ENCODE assay signal across 25 cellular contexts in the genomic region with DNA sequence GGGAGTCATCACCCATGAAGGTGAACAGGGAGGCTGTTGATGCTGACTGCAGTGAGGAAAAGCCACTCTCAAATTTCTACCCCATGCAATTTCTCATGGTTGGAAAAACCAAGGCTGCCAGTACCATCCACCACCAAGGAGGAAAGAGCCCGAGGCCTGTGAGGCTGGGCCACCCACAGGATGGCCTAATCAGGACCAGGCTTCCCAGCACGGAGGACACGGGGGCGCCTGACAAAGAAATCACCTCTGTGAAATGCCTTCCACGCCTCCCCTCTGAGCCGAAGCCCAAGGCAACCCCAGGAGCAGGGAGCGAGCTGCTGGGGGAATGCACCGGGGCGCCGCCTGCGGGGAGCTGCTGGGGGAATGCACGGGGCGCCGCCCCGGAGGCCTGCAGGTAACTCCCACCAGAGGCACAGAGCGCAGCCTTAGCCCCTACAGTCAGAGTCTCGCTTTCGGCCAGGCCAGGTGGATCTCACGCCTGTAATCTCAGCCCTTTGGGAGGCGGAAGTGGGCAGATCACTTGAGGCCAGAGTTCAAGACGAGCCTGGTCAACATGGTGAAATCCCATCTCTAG. TPM values are rescaled to one million over a fixed set of nuclear protein-coding genes. Genes with fewer than 3 reads are reported as not detected.
"Had no signal": no experiment of that assay in that cellular context is flagged by ENCODE, and none has a peak within 500 bp of the region (broad histone marks: within the 10 kb centered on the region; RNA-seq: fewer than 3 reads in every experiment).

No MANE protein-coding gene starts in this region.

- FAIRE-seq: frontal cortex, keratinocyte had no signal

- DNase-seq: effector CD4-positive, alpha-beta T cell; heart left ventricle; hippocampal formation; immature natural killer cell; left ventricle myocardium superior; mesendoderm; naive B cell; sigmoid colon; stimulated activated CD4-positive, alpha-beta T cell treated with anti-CD3 and anti-CD28 coated beads, Interleukin-2, amount 100 ng/mL, for 24 hours; stimulated activated CD4-positive, alpha-beta T cell treated with anti-CD3 and anti-CD28 coated beads, Interleukin-4, amount 100 ng/mL, for 4 hours; stimulated activated naive B cell treated with anti-CD40 and anti-IgM and Interleukin-4, amounts not matched to agents 10 μg/mL and 1 μg/mL and 100 μg/mL, for 72 hours; stimulated activated naive CD8-positive, alpha-beta T cell treated with anti-CD3 and anti-CD28 coated beads, Interleukin-15, amount 100 ng/mL, for 72 hours; testis; upper lobe of right lung had no signal

- H3K9me3 ChIP-seq: neutrophil, sigmoid colon, testis, upper lobe of right lung, vagina had no signal

- H3K27ac ChIP-seq: coronary artery, heart left ventricle, neutrophil, sigmoid colon, skin epidermis, testis, tibial nerve, upper lobe of right lung, vagina had no signal

- ATAC-seq: heart left ventricle; left ventricle myocardium superior; stimulated activated naive B cell treated with anti-CD40 and anti-IgM and Interleukin-4, amounts not matched to agents 10 μg/mL and 1 μg/mL and 100 μg/mL, for 72 hours; stimulated activated naive CD8-positive, alpha-beta T cell treated with anti-CD3 and anti-CD28 coated beads, Interleukin-15, amount 100 ng/mL, for 72 hours; upper lobe of right lung had no signal

- H3K4me1 ChIP-seq: heart left ventricle, sigmoid colon, testis, tibial nerve, upper lobe of right lung, vagina had no signal

- H3K36me3 ChIP-seq: heart left ventricle, neutrophil, sigmoid colon, tibial nerve, upper lobe of right lung, vagina had no signal

- H3K27me3 ChIP-seq: sigmoid colon, testis, upper lobe of right lung, vagina had no signal

- H3K4me3 ChIP-seq: coronary artery, heart left ventricle, lung, sigmoid colon, skin epidermis, testis, tibial nerve, upper lobe of right lung, vagina had no signal

RNA-seq across cellular contexts. Expression of a gene that starts 26.9 kb away (rescaled TPM):
- total RNA-seq: dermis microvascular lymphatic vessel endothelial cell, glomerular endothelial cell, left ventricle myocardium superior, pulmonary artery endothelial cell had no signal
- polyA plus RNA-seq: immature natural killer cell had no signal
